ENCODE assay signal across 11 cellular contexts in genomic region chr17:1560582-1561170, GRCh38. TPM values are rescaled to one million over a fixed set of nuclear protein-coding genes. Genes with fewer than 3 reads are reported as not detected.
A peak's percentile ranks its signal among the peaks of the same experiment; 100 is the strongest.
DNase-seq lines count a peak whose midpoint lies in the region; TF ChIP-seq lines count a peak whose summit lies in the region.
"Had no signal": no experiment of that assay in that cellular context is flagged by ENCODE, and none has a peak within 500 bp of the region (broad histone marks: within the 10 kb centered on the region; RNA-seq: fewer than 3 reads in every experiment).

No MANE protein-coding gene starts in this region.

- H3K27ac Mint-ChIP-seq in progenitor cell of endocrine pancreas = peak overlapping the region; percentile 8

- H3K27me3 ChIP-seq in GM06990 (replicated peaks; ENCODE audit: control insufficient read depth, insufficient read depth, low read length) (no peaks in the 10 kb centered on the region), esophagus (ENCODE audit: control insufficient read depth in 1 of 2, insufficient read depth in 2 of 2, low read length in 2 of 2) (no peaks in the 10 kb centered on the region)
- H3K27me3 ChIP-seq: body of pancreas had no signal

- peaks cover 8 to 35% of the 10 kb centered on the region in 2 donors for H3K4me1 ChIP-seq in esophagus (ENCODE audit: control insufficient read depth in 2 of 2, insufficient read depth in 2 of 2, low read length in 1 of 2)

- H3K36me3 ChIP-seq in GM06990 (ENCODE audit: control insufficient read depth, insufficient read depth, low read length) (peaks cover 2% of the 10 kb centered on the region), esophagus (ENCODE audit: control insufficient read depth in 2 of 2, insufficient read depth in 2 of 2, low read length in 1 of 2) (no peaks in the 10 kb centered on the region)

- POLR2A ChIA-PET in RWPE1 (lab: Yijun Ruan, JAX; ENCODE audit: low non-redundant PET) = no interaction called here

- H3K9me3 ChIP-seq in esophagus (ENCODE audit: control insufficient read depth in 2 of 2, insufficient read depth in 1 of 2, low read depth in 1 of 2, low read length in 1 of 2) = no peaks in the 10 kb centered on the region
- H3K9me3 ChIP-seq: body of pancreas had no signal

- H3K4me3 Mint-ChIP-seq in progenitor cell of endocrine pancreas (ENCODE audit: low read depth) = peak overlapping the region; percentile 85

- no peak for TF ChIP-seq CTCF in GM06990 (IDR thresholded peaks at IDR 0.05; ENCODE audit: insufficient read depth, low read length, poor library complexity, severe bottlenecking)
- no peak for TF ChIP-seq CTCF in RWPE1 (conservative IDR thresholded peaks at IDR 0.05; ENCODE audit: low read depth)
- no peak for TF ChIP-seq CTCF in progenitor cell of endocrine pancreas (IDR thresholded peaks at IDR 0.05; ENCODE audit: unreplicated experiment)

- H3K36me3 Mint-ChIP-seq in progenitor cell of endocrine pancreas (ENCODE audit: insufficient read depth) = no peaks in the 10 kb centered on the region

- peaks cover 23% of the 10 kb centered on the region for H3K4me1 Mint-ChIP-seq in progenitor cell of endocrine pancreas (ENCODE audit: low read depth)

- DNase-seq in GM06990 (ENCODE audit: extremely low read depth, insufficient read length) (no peak), RWPE1 (ENCODE audit: low spot score) (no peak), progenitor cell of endocrine pancreas (ENCODE audit: low spot score, unreplicated experiment) (no peak), cortex of kidney (lab: John Stamatoyannopoulos, UW) (no peak), NCI-H524 (lab: John Stamatoyannopoulos, UW) (no peak), NCI-H446 (lab: John Stamatoyannopoulos, UW) (no peak), SKM-1 (lab: John Stamatoyannopoulos, UW; ENCODE audit: unreplicated experiment) (no peak)
- DNase-seq: body of pancreas, NCI-H1092, SW 1271 had no signal

- CTCF ChIA-PET in RWPE1 (lab: Yijun Ruan, JAX) = interaction anchor here (1.6 kb wide), 1 partner anchor 13 kb away, joined by 6 read pairs; no protein-coding TSS in a partner anchor

- H3K27me3 Mint-ChIP-seq in progenitor cell of endocrine pancreas = peaks cover 9% of the 10 kb centered on the region

- H3K27ac ChIP-seq in RWPE1 = peak overlapping the region; percentile 79; the same call in 1 of the 2 replicates
- H3K27ac ChIP-seq in esophagus (ENCODE audit: low read depth in 2 of 2, low read length in 1 of 2) = peak overlapping the region; percentile 75 to 94

- H3K4me3 ChIP-seq in GM06990 (replicated peaks; ENCODE audit: low read depth, low read length) = peak overlapping the region; percentile 84
- H3K4me3 ChIP-seq in esophagus (ENCODE audit: low read depth in 1 of 2, low read length in 2 of 2) = peak overlapping the region in 1 of 2 donors; percentile 79

- 65 to 76% methylated on average over 7 of the region's 7 CpGs for WGBS in esophagus, 2 donors

- H3K9me3 Mint-ChIP-seq in progenitor cell of endocrine pancreas (ENCODE audit: low read depth) = no peaks in the 10 kb centered on the region

RNA-seq across cellular contexts. Expression of gene PITPNA, which starts 1.9 kb away (rescaled TPM):
- polyA plus RNA-seq in esophagus = 10 to 100 TPM; 16.5 to 36.7 TPM
- 63.5 and 75.0 TPM in 2 replicates for total RNA-seq in progenitor cell of endocrine pancreas

RNA-seq across cellular contexts. Expression of gene INPP5K, which starts 44.3 kb away (rescaled TPM):
- polyA plus RNA-seq in esophagus = 10 to 100 TPM; 16.1 to 19.5 TPM
- 27.1 and 29.8 TPM in 2 replicates for total RNA-seq in progenitor cell of endocrine pancreas
